ENCODE assay signal across 8 cellular contexts in the genomic region with DNA sequence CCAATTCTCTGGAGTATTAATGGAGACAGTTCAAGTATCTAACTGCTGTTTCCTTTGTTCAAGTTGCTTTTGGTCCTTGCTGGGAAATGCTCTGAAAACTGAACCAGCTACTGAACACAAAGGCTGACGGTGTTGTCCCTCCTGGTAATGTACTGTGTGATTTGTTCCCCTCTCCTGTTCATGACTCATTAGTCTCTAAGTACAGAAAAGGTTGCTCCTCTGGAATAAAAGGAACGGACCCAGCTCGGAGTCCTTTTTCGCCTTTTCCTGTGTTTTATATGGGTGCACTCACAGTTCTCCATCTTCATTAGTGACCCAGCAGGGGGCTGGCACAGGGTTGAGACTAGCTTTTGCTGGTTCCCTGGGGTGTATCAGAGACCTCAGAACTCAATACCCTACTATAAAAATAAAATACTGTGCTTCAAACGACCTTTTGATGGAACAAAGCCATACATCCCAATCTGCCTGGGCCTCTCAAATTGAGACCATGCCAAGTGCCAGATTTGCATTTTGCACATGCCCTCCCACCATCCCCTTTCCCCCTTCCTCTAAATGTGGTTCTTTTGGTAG.
DNase-seq lines count a peak whose midpoint lies in the region; ATAC-seq, FAIRE-seq and TF ChIP-seq lines count a peak whose summit lies in the region.

No MANE protein-coding gene starts in this region.

- H3K4me1 ChIP-seq in skeletal muscle satellite cell (ENCODE audit: control insufficient read depth, insufficient read depth, low read length) (peaks cover 17% of the 10 kb centered on the region), prostate gland (replicated peaks) (no peaks in the 10 kb centered on the region), body of pancreas (peaks cover 6% of the 10 kb centered on the region)

- DNase-seq in HTR-8/SVneo (ENCODE audit: insufficient read length, low spot score) = peak; percentile 67
- peak; percentile 55 for DNase-seq in NCI-H774 (lab: John Stamatoyannopoulos, UW)
- DNase-seq in fibroblast of peridontal ligament (ENCODE audit: extremely low read depth) = peak; percentile 30
- DNase-seq in prostate gland (ENCODE audit: low spot score) = no peak
- DNase-seq in body of pancreas = no peak

- H3K4me3 ChIP-seq in skeletal muscle satellite cell (ENCODE audit: low read length) = no peak overlapping the region
- no peak overlapping the region for H3K4me3 ChIP-seq in prostate gland
- no peak overlapping the region for H3K4me3 ChIP-seq in body of pancreas

- no peak for TF ChIP-seq CTCF in prostate gland (IDR thresholded peaks at IDR 0.05)
- no peak for TF ChIP-seq CTCF in body of pancreas (IDR thresholded peaks at IDR 0.05)

- H3K9me3 ChIP-seq in skeletal muscle satellite cell (replicated peaks; ENCODE audit: low read length) = no peaks in the 10 kb centered on the region
- no peaks in the 10 kb centered on the region for H3K9me3 ChIP-seq in prostate gland
- H3K9me3 ChIP-seq in body of pancreas = no peaks in the 10 kb centered on the region

- ATAC-seq in GM19395 (IDR thresholded peaks at IDR 0.05; ENCODE audit: unreplicated experiment) (no peak), body of pancreas (no peak), HG03442 (IDR thresholded peaks at IDR 0.05; ENCODE audit: unreplicated experiment) (no peak)

- peak overlapping the region; percentile 46 for H3K4me2 ChIP-seq in skeletal muscle satellite cell (ENCODE audit: low read length)

- H3K9ac ChIP-seq in skeletal muscle satellite cell (ENCODE audit: low read depth, low read length) = peak overlapping the region; percentile 33

- H3K27ac ChIP-seq in prostate gland (no peak overlapping the region), body of pancreas (no peak overlapping the region)

- TF ChIP-seq POLR2A in prostate gland (IDR thresholded peaks at IDR 0.05) (no peak), body of pancreas (IDR thresholded peaks at IDR 0.05) (no peak)

- 31% methylated on average over 5 of the region's 5 CpGs for whole genome bisulfite sequencing in prostate gland
- 70% methylated on average over 5 of the region's 5 CpGs for WGBS in body of pancreas, 2 donors

- FAIRE-seq in HTR-8/SVneo (lab: Jason Lieb, UNC) = peak; percentile 90

- H3K36me3 ChIP-seq in skeletal muscle satellite cell (ENCODE audit: insufficient read depth, low read length) (no peaks in the 10 kb centered on the region), prostate gland (no peaks in the 10 kb centered on the region), body of pancreas (replicated peaks in 1 of 2; ENCODE audit: insufficient read depth in 1 of 2, low read depth in 2 of 2) (no peaks in the 10 kb centered on the region)

- intact Hi-C loops in prostate gland (cut with DNase I) = loop anchor here (5.0 kb wide), 1 partner anchor 728 kb away; no protein-coding TSS in a partner anchor
- intact Hi-C loops in body of pancreas (cut with DNase I) = no loop called here

- H3K27me3 ChIP-seq in skeletal muscle satellite cell (ENCODE audit: control insufficient read depth, insufficient read depth, low read length) (no peaks in the 10 kb centered on the region), prostate gland (replicated peaks; ENCODE audit: insufficient read depth) (no peaks in the 10 kb centered on the region), body of pancreas (no peaks in the 10 kb centered on the region)

Comparison
In these comparisons a context has a peak if more than half of its experiments do, and no peak if none do; other contexts are left out.
1. DNase-seq: peak in HTR-8/SVneo (single experiment), NCI-H774 (single experiment) and fibroblast of peridontal ligament (single experiment); none in prostate gland (single experiment) and body of pancreas (0 of 4).